In the genomic region with DNA sequence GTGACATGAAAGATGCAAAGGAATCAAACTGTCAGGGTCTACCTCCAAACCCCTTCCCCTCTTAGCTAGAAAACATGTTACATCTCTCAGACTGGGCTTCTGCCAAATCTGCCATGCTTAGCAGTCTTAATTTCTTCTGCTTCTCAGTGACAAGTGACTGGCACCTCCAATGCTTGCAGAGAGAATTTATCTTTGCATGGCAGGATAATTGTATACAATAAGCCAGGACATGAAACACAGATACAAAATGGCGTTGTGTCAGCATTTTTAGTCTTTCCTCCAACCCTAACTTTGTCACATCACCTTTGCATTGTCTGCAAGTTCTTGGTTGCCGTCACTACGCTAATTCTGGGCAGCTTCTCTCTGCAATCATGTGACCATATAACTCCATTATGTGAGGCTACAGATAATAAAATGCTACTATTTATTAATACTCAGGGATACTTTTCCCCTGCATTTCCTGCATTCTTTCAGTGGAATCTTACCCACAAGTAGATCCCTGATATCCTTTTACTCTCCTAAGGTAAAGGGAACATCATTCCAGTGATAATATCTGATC, we compare ENCODE assay signal across 25 cellular contexts.
"Had no signal": no experiment of that assay in that cellular context is flagged by ENCODE, and none has a peak within 500 bp of the region (broad histone marks: within the 10 kb centered on the region; RNA-seq: fewer than 3 reads in every experiment).

No MANE protein-coding gene starts in this region.

- H3K9me3 Mint-ChIP-seq: activated B cell treated with CpG ODN at 0.5 μM for 24 hours; activated naive CD4-positive, alpha-beta T cell treated with anti-CD3 and anti-CD28 coated beads, Interleukin-2, amount 50 U/mL, for 24 hours; activated T-helper 2 cell treated with anti-CD3 and anti-CD28 coated beads, Interferon-gamma antibody, Interleukin-2, Interleukin-4, amounts not matched to agents 10 μg/mL and 5 μg/mL and 100 μg/mL, durations not matched to agents 14 hours and 24 hours and 36 hours; natural killer cell treated with Interleukin-12 subunit alpha and Interleukin-12 subunit beta and Interleukin-15 and Interleukin-18, amount 100 ng/mL, for 72 hours; stimulated activated effector memory CD8-positive, alpha-beta T cell treated with anti-CD3 and anti-CD28 coated beads, Interleukin-12 subunit alpha, Interleukin-12 subunit beta, amount 100 ng/mL, for 72 hours; stimulated activated naive CD8-positive, alpha-beta T cell treated with anti-CD3 and anti-CD28 coated beads, Interleukin-15, Interleukin-2, amounts not matched to agents 100 ng/mL and 50 ng/mL, for 24 hours; T-helper 2 cell treated with Interferon-gamma antibody and Interleukin-4, amounts not matched to agents 5 μg/mL and 100 μg/mL, for 36 hours had no signal

- H3K4me1 ChIP-seq: breast epithelium, colonic mucosa, gastroesophageal sphincter, upper lobe of left lung had no signal

- H3K27ac Mint-ChIP-seq: activated B cell treated with CpG ODN at 0.5 μM for 24 hours; activated CD8-positive, alpha-beta memory T cell treated with anti-CD3 and anti-CD28 coated beads, Interleukin-2, amount 10 ng/mL, durations not matched to agents 7 days and 5 days; activated CD8-positive, alpha-beta T cell treated with anti-CD3 and anti-CD28 coated beads, Interleukin-2, amount 10 ng/mL, durations not matched to agents 7 days and 5 days; activated naive CD4-positive, alpha-beta T cell treated with anti-CD3 and anti-CD28 coated beads, Interleukin-2, amount 50 U/mL, for 24 hours; activated T-helper 2 cell treated with anti-CD3 and anti-CD28 coated beads, Interferon-gamma antibody, Interleukin-2, Interleukin-4, amounts not matched to agents 10 μg/mL and 5 μg/mL and 100 μg/mL, durations not matched to agents 14 hours and 24 hours and 36 hours; effector memory CD8-positive, alpha-beta T cell; immature natural killer cell; natural killer cell treated with Interleukin-12 subunit alpha and Interleukin-12 subunit beta and Interleukin-15 and Interleukin-18, amount 100 ng/mL, for 72 hours; stimulated activated effector memory CD8-positive, alpha-beta T cell treated with anti-CD3 and anti-CD28 coated beads, Interleukin-12 subunit alpha, Interleukin-12 subunit beta, amount 100 ng/mL, for 72 hours; stimulated activated naive CD8-positive, alpha-beta T cell treated with anti-CD3 and anti-CD28 coated beads, Interleukin-15, Interleukin-2, amounts not matched to agents 100 ng/mL and 50 ng/mL, for 24 hours; T-helper 2 cell treated with Interferon-gamma antibody and Interleukin-4, amounts not matched to agents 5 μg/mL and 100 μg/mL, for 36 hours had no signal

- H3K27ac ChIP-seq: breast epithelium, colonic mucosa, dorsolateral prefrontal cortex, gastroesophageal sphincter, skin epidermis, upper lobe of left lung had no signal

- H3K36me3 ChIP-seq: breast epithelium, colonic mucosa, gastroesophageal sphincter, upper lobe of left lung had no signal

- H3K9me3 ChIP-seq: breast epithelium, colonic mucosa, gastroesophageal sphincter, mucosa of descending colon, upper lobe of left lung had no signal

- H3K4me3 ChIP-seq: breast epithelium, colonic mucosa, dorsolateral prefrontal cortex, gastroesophageal sphincter, mucosa of descending colon, skin epidermis, upper lobe of left lung had no signal

- ATAC-seq: activated CD8-positive, alpha-beta memory T cell treated with anti-CD3 and anti-CD28 coated beads, Interleukin-2, amount 10 ng/mL, durations not matched to agents 7 days and 5 days; activated CD8-positive, alpha-beta T cell treated with anti-CD3 and anti-CD28 coated beads, Interleukin-2, amount 10 ng/mL, durations not matched to agents 7 days and 5 days; effector memory CD8-positive, alpha-beta T cell; gastroesophageal sphincter; left lobe of liver; mucosa of descending colon; natural killer cell treated with Interleukin-12 subunit alpha and Interleukin-12 subunit beta and Interleukin-15 and Interleukin-18, amount 100 ng/mL, for 72 hours; sciatic nerve; stimulated activated effector memory CD8-positive, alpha-beta T cell treated with anti-CD3 and anti-CD28 coated beads, Interleukin-12 subunit alpha, Interleukin-12 subunit beta, amount 100 ng/mL, for 72 hours had no signal

- H3K36me3 Mint-ChIP-seq: activated CD8-positive, alpha-beta memory T cell treated with anti-CD3 and anti-CD28 coated beads, Interleukin-2, amount 10 ng/mL, durations not matched to agents 7 days and 5 days; activated naive CD4-positive, alpha-beta T cell treated with anti-CD3 and anti-CD28 coated beads, Interleukin-2, amount 50 U/mL, for 24 hours; immature natural killer cell; natural killer cell treated with Interleukin-12 subunit alpha and Interleukin-12 subunit beta and Interleukin-15 and Interleukin-18, amount 100 ng/mL, for 72 hours; stimulated activated effector memory CD8-positive, alpha-beta T cell treated with anti-CD3 and anti-CD28 coated beads, Interleukin-12 subunit alpha, Interleukin-12 subunit beta, amount 100 ng/mL, for 72 hours had no signal

- H3K27me3 ChIP-seq: breast epithelium, colonic mucosa, dorsolateral prefrontal cortex, gastroesophageal sphincter, upper lobe of left lung had no signal

- DNase-seq: activated B cell treated with CpG ODN at 0.5 μM for 24 hours; activated CD8-positive, alpha-beta memory T cell treated with anti-CD3 and anti-CD28 coated beads, Interleukin-2, amount 10 ng/mL, durations not matched to agents 7 days and 5 days; activated CD8-positive, alpha-beta T cell treated with anti-CD3 and anti-CD28 coated beads, Interleukin-2, amount 10 ng/mL, durations not matched to agents 7 days and 5 days; activated T-cell treated with anti-CD3 and anti-CD28 coated beads, Interleukin-2, amount 50 U/mL, for 48 hours; colonic mucosa; dorsolateral prefrontal cortex; effector memory CD8-positive, alpha-beta T cell; hypothalamus; immature natural killer cell; mucosa of descending colon; stimulated activated CD4-positive, alpha-beta T cell treated with anti-CD3 and anti-CD28 coated beads, Interleukin-12 subunit alpha, Interleukin-12 subunit beta, amount 100 ng/mL, for 4 hours; stimulated activated CD4-positive, alpha-beta T cell treated with anti-CD3 and anti-CD28 coated beads, Interleukin-4, amount 100 ng/mL, for 1 hour; T-helper 1 cell had no signal
